In the genomic region with DNA sequence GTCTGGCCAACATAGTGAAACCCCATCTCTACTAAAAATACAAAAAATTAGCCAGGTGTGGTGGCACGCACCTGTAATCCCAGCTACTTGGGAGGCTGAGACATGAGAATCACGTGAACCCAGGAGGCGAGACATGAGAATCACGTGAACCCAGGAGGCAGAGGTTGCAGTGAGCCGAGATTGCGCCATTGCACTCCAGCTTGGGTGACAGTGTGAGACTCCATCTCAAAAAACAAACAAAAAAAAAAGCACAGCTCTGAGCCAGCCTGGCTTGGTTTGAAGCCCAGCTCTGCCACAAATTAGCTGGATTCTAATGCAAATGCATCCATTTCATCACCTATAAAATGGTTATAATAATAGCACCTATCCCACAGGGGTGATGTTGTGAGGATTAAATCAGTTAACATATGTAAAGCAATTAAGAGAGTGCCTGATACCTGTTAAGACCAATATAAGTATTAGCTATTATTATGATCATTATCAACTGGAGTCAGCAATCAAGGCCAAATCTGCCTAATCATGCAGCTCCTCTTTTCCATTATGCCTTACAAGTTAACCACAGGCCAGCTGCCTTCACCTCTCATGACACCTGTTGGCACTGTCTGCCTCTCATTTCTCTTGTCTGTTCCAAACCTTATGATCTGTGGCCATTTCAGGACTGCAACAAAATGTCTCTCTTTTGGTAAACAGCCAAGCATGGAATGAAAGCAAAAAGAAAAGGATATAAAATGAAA, we compare ENCODE assay signal across 14 cellular contexts. TPM values are rescaled to one million over a fixed set of nuclear protein-coding genes. Genes with fewer than 3 reads are reported as not detected.
DNase-seq lines count a peak whose midpoint lies in the region; ATAC-seq and TF ChIP-seq lines count a peak whose summit lies in the region.
"Had no signal": no experiment of that assay in that cellular context is flagged by ENCODE, and none has a peak within 500 bp of the region (broad histone marks: within the 10 kb centered on the region; RNA-seq: fewer than 3 reads in every experiment).

No MANE protein-coding gene starts in this region.

- in situ Hi-C loops in transverse colon (cut with MboI; ENCODE audit: low pct_ligation_motif_present in 1 of 4, low pct_unique_long_range_greater_than_20kb in 1 of 4, low sequenced_read_pairs in 3 of 4): loop anchor here in 3 of 4 donors (25.0 kb wide), 1 partner anchor 416 kb away; a partner anchor contains a TSS

- no peak for DNase-seq in activated naive CD4-positive, alpha-beta T cell treated with anti-CD3 and anti-CD28 coated beads, Interleukin-2, amount 50 U/mL, for 72 hours (ENCODE audit: low spot score in 2 of 2)
- DNase-seq in NCI-H2196 (lab: John Stamatoyannopoulos, UW; ENCODE audit: unreplicated experiment) (peak; percentile 63), chondrocyte (ENCODE audit: low spot score) (no peak), transverse colon (no peak), RKO (ENCODE audit: low spot score) (no peak)
- DNase-seq in effector memory CD4-positive, alpha-beta T cell: no peak
- DNase-seq: activated gamma-delta T cell; GOT3; NCI-H2081 treated with DMSO at 0.1 percent for 48 hours; stimulated activated CD4-positive, alpha-beta T cell treated with anti-CD3 and anti-CD28 coated beads, Interleukin-4, amount 100 ng/mL, for 4 hours; SW 1271; tibial artery had no signal

- ATAC-seq in activated naive CD4-positive, alpha-beta T cell treated with anti-CD3 and anti-CD28 coated beads, Interleukin-2, amount 50 U/mL, for 72 hours: no peak
- no peak for ATAC-seq in GM19023 (IDR thresholded peaks at IDR 0.05; ENCODE audit: unreplicated experiment)

- H3K4me3 Mint-ChIP-seq in activated naive CD4-positive, alpha-beta T cell treated with anti-CD3 and anti-CD28 coated beads, Interleukin-2, amount 50 U/mL, for 24 hours: peak overlapping the region; percentile 98
- no peak overlapping the region for H3K4me3 Mint-ChIP-seq in chondrocyte (ENCODE audit: unreplicated experiment)

- no peaks in the 10 kb centered on the region for H3K36me3 Mint-ChIP-seq in activated naive CD4-positive, alpha-beta T cell treated with anti-CD3 and anti-CD28 coated beads, Interleukin-2, amount 50 U/mL, for 24 hours
- H3K36me3 Mint-ChIP-seq in activated naive CD4-positive, alpha-beta T cell treated with anti-CD3 and anti-CD28 coated beads, Interleukin-2, amount 50 U/mL, for 72 hours: no peaks in the 10 kb centered on the region
- H3K36me3 Mint-ChIP-seq in chondrocyte (ENCODE audit: low read depth): no peaks in the 10 kb centered on the region

- intact Hi-C loops in transverse colon (cut with DNase I; ENCODE audit: low total_unique reads): loop anchor here (5.0 kb wide), 1 partner anchor 36 kb away; no protein-coding TSS in a partner anchor

- H3K4me1 Mint-ChIP-seq in activated naive CD4-positive, alpha-beta T cell treated with anti-CD3 and anti-CD28 coated beads, Interleukin-2, amount 50 U/mL, for 24 hours: peaks cover 65% of the 10 kb centered on the region
- peaks cover 28% of the 10 kb centered on the region for H3K4me1 Mint-ChIP-seq in chondrocyte (ENCODE audit: low read depth)

- TF ChIP-seq CTCF in chondrocyte (IDR thresholded peaks at IDR 0.05) (no peak), transverse colon (IDR thresholded peaks at IDR 0.05) (no peak)

- H3K27me3 ChIP-seq in transverse colon: no peaks in the 10 kb centered on the region
- no peaks in the 10 kb centered on the region for H3K27me3 ChIP-seq in effector memory CD4-positive, alpha-beta T cell (replicated peaks; ENCODE audit: control insufficient read depth, insufficient read depth, low read length, poor library complexity, severe bottlenecking)
- H3K27me3 ChIP-seq: tibial artery had no signal

- H3K9me3 Mint-ChIP-seq in activated naive CD4-positive, alpha-beta T cell treated with anti-CD3 and anti-CD28 coated beads, Interleukin-2, amount 50 U/mL, for 24 hours: no peaks in the 10 kb centered on the region
- no peaks in the 10 kb centered on the region for H3K9me3 Mint-ChIP-seq in activated naive CD4-positive, alpha-beta T cell treated with anti-CD3 and anti-CD28 coated beads, Interleukin-2, amount 50 U/mL, for 72 hours
- no peaks in the 10 kb centered on the region for H3K9me3 Mint-ChIP-seq in chondrocyte (ENCODE audit: low read depth)

- peak overlapping the region; percentile 90 to 92 (median 92) for H3K27ac ChIP-seq in transverse colon
- H3K27ac ChIP-seq in effector memory CD4-positive, alpha-beta T cell (ENCODE audit: insufficient read depth, low read length, poor library complexity, severe bottlenecking): no peak overlapping the region

- no peak for TF ChIP-seq POLR2A in transverse colon (IDR thresholded peaks at IDR 0.05)

- no peaks in the 10 kb centered on the region for H3K36me3 ChIP-seq in transverse colon
- no peaks in the 10 kb centered on the region for H3K36me3 ChIP-seq in effector memory CD4-positive, alpha-beta T cell (ENCODE audit: control insufficient read depth, insufficient read depth, low read length)
- H3K36me3 ChIP-seq: tibial artery had no signal

- no peak for TF ChIP-seq EP300 in transverse colon (IDR thresholded peaks at IDR 0.05; ENCODE audit: low read depth)

- H3K4me3 ChIP-seq in transverse colon: peak overlapping the region in 1 of 4 donors; percentile 76
- H3K4me3 ChIP-seq in effector memory CD4-positive, alpha-beta T cell (ENCODE audit: insufficient read depth, low read depth, low read length, poor library complexity, severe bottlenecking): no peak overlapping the region

- 90% methylated on average over 6 of the region's 6 CpGs; no CpG with 5 or more reads in 1 of the 2 donors for WGBS in transverse colon (ENCODE audit: low coverage in 1 of 2), 2 donors

- H3K27ac Mint-ChIP-seq in activated naive CD4-positive, alpha-beta T cell treated with anti-CD3 and anti-CD28 coated beads, Interleukin-2, amount 50 U/mL, for 24 hours: no peak overlapping the region
- H3K27ac Mint-ChIP-seq in activated naive CD4-positive, alpha-beta T cell treated with anti-CD3 and anti-CD28 coated beads, Interleukin-2, amount 50 U/mL, for 72 hours: no peak overlapping the region
- H3K27ac Mint-ChIP-seq in chondrocyte (ENCODE audit: unreplicated experiment): peak overlapping the region; percentile 45

- no peaks in the 10 kb centered on the region for H3K27me3 Mint-ChIP-seq in activated naive CD4-positive, alpha-beta T cell treated with anti-CD3 and anti-CD28 coated beads, Interleukin-2, amount 50 U/mL, for 24 hours
- no peaks in the 10 kb centered on the region for H3K27me3 Mint-ChIP-seq in chondrocyte (ENCODE audit: low read depth)

- no peaks in the 10 kb centered on the region for H3K9me3 ChIP-seq in transverse colon
- H3K9me3 ChIP-seq in effector memory CD4-positive, alpha-beta T cell (ENCODE audit: control insufficient read depth, low read length): no peaks in the 10 kb centered on the region
- H3K9me3 ChIP-seq: tibial artery had no signal

- peaks cover 4 to 55% (median 21%) of the 10 kb centered on the region in 4 donors for H3K4me1 ChIP-seq in transverse colon
- H3K4me1 ChIP-seq in effector memory CD4-positive, alpha-beta T cell (ENCODE audit: control insufficient read depth, insufficient read depth, low read length, poor library complexity, severe bottlenecking): peaks cover 5% of the 10 kb centered on the region

RNA-seq across cellular contexts. Expression of a gene that starts 2.1 kb away (rescaled TPM):
- total RNA-seq in activated naive CD4-positive, alpha-beta T cell treated with anti-CD3 and anti-CD28 coated beads, Interleukin-2, amount 50 U/mL, for 72 hours: 10 to 100 TPM; 22.2 to 48.0 TPM
- total RNA-seq in chondrocyte (25.9 to 28.8 TPM (median 27.8 TPM) in 3 replicates), transverse colon (10 to 100 TPM; 24.1 to 83.0 (median 64.5) TPM)

RNA-seq across cellular contexts. Expression of a gene that starts 48.8 kb away (rescaled TPM):
- 1 to 10 TPM; 5.1 to 5.6 TPM for total RNA-seq in activated naive CD4-positive, alpha-beta T cell treated with anti-CD3 and anti-CD28 coated beads, Interleukin-2, amount 50 U/mL, for 72 hours
- total RNA-seq in chondrocyte (7.0 to 11.6 TPM (median 9.3 TPM) in 3 replicates), transverse colon (10 to 100 TPM in 2 of 4 donors, 1 to 10 TPM in 2; 3.7 to 20.1 (median 8.7) TPM)
